In the genomic region with DNA sequence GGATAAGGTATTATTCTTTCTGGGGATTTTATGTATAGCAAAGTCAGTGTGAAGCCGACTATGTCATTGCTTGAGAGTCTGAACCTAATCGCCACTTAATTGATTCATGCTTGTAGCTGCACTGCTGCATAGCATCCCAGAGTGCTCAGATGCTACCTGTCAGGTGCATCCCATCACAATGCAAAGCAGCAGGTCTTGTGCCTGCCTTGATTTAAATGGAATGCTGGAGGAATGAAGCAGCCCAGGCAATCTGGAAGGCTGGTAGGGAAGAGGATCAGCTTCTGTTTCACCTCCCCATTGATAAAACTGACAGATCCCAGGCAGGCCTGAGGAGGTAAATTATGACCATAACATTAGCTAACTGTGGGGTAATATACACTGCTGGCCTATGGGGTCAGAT, we compare ENCODE assay signal across 21 cellular contexts. TPM values are rescaled to one million over a fixed set of nuclear protein-coding genes. Genes with fewer than 3 reads are reported as not detected.
DNase-seq lines count a peak whose midpoint lies in the region; ATAC-seq and TF ChIP-seq lines count a peak whose summit lies in the region.
"Had no signal": no experiment of that assay in that cellular context is flagged by ENCODE, and none has a peak within 500 bp of the region (broad histone marks: within the 10 kb centered on the region; RNA-seq: fewer than 3 reads in every experiment).

No MANE protein-coding gene starts in this region.

- no peak overlapping the region for H2BK5ac ChIP-seq in mesendoderm (ENCODE audit: low read length)

- H2BK120ac ChIP-seq in mesendoderm (ENCODE audit: low read depth, low read length): no peak overlapping the region

- H3K27ac Mint-ChIP-seq in GM23338 (no peak overlapping the region), endodermal cell (no peak overlapping the region), chondrocyte (ENCODE audit: unreplicated experiment) (no peak overlapping the region)
- H3K27ac Mint-ChIP-seq: B cell had no signal

- no peak overlapping the region for H3K23ac ChIP-seq in mesendoderm (ENCODE audit: low read length)

- H3K9me3 ChIP-seq in endodermal cell (ENCODE audit: control insufficient read depth, low read length): no peaks in the 10 kb centered on the region
- H3K9me3 ChIP-seq: A549, HAP-1, SJSA1 had no signal

- H3K9ac ChIP-seq in endodermal cell (ENCODE audit: extremely low read depth, low read length, poor library complexity, severe bottlenecking): no peak overlapping the region
- no peak overlapping the region for H3K9ac ChIP-seq in mesendoderm (ENCODE audit: low read length)
- H3K9ac ChIP-seq: KMS-11 had no signal

- no peak overlapping the region for H4K8ac ChIP-seq in mesendoderm (ENCODE audit: low read depth, low read length)

- ATAC-seq in GM23338: peak; percentile 96
- ATAC-seq in HG02970 (IDR thresholded peaks at IDR 0.05; ENCODE audit: low FRiP score, unreplicated experiment): no peak
- ATAC-seq: A549, Right ventricle myocardium inferior had no signal

- 92 to 100% methylated on average over 2 of the region's 2 CpGs for WGBS in endodermal cell (ENCODE audit: insufficient coverage in 1 of 2, insufficient read length in 1 of 2), 2 experiments
- WGBS in mesendoderm (ENCODE audit: extremely low coverage, insufficient coverage, low lambda C conversion rate): no CpG with 5 or more reads among the region's 2 CpGs

- H3K27ac ChIP-seq in GM23338 (ENCODE audit: low read depth) (no peak overlapping the region), endodermal cell (ENCODE audit: low read depth, low read length) (no peak overlapping the region), mesendoderm (ENCODE audit: low read depth, low read length) (no peak overlapping the region)
- H3K27ac ChIP-seq: A549, KMS-11, SJSA1 had no signal

- H2AK5ac ChIP-seq in mesendoderm (ENCODE audit: low read length): no peak overlapping the region

- TF ChIP-seq CTCF in GM23338 (conservative IDR thresholded peaks at IDR 0.05; ENCODE audit: low read depth in 2 of 2): no peak
- TF ChIP-seq CTCF in endodermal cell (conservative IDR thresholded peaks at IDR 0.05): no peak
- no peak for TF ChIP-seq CTCF in chondrocyte (IDR thresholded peaks at IDR 0.05)

- H3K36me3 ChIP-seq in GM23338 (ENCODE audit: insufficient read depth): no peaks in the 10 kb centered on the region
- no peaks in the 10 kb centered on the region for H3K36me3 ChIP-seq in endodermal cell (ENCODE audit: control insufficient read depth, insufficient read depth, low read length)
- no peaks in the 10 kb centered on the region for H3K36me3 ChIP-seq in mesendoderm (ENCODE audit: control insufficient read depth, insufficient read depth, low read length)
- H3K36me3 ChIP-seq: HAP-1, SJSA1 had no signal

- no peak overlapping the region for H3K4ac ChIP-seq in mesendoderm (ENCODE audit: low read depth, low read length)

- H3K27me3 ChIP-seq in GM23338 (ENCODE audit: insufficient read depth) (no peaks in the 10 kb centered on the region), endodermal cell (ENCODE audit: control insufficient read depth, insufficient read depth, low read length, poor library complexity, severe bottlenecking) (no peaks in the 10 kb centered on the region), mesendoderm (ENCODE audit: insufficient read depth, low read length, poor library complexity) (no peaks in the 10 kb centered on the region)
- H3K27me3 ChIP-seq: SJSA1 had no signal

- H3K4me1 ChIP-seq in GM23338 (ENCODE audit: insufficient read depth) (0 out of 2 replicates have a peak, but pooled peaks cover 5% of the 10 kb centered on the region), endodermal cell (ENCODE audit: control insufficient read depth, insufficient read depth, low read length) (peaks cover 9% of the 10 kb centered on the region), mesendoderm (ENCODE audit: control insufficient read depth, low read depth, low read length) (no peaks in the 10 kb centered on the region)
- H3K4me1 ChIP-seq: SJSA1 had no signal

- H3F3A ChIP-seq in GM23338 (replicated peaks; ENCODE audit: low read depth): no peaks in the 10 kb centered on the region

- no peaks in the 10 kb centered on the region for H4K20me1 ChIP-seq in GM23338 (replicated peaks; ENCODE audit: insufficient read depth)

- no peak overlapping the region for H4K5ac ChIP-seq in mesendoderm (ENCODE audit: low read length)

- H3K27me3 Mint-ChIP-seq in GM23338 (ENCODE audit: insufficient read depth, low read depth, poor library complexity): peaks cover 6% of the 10 kb centered on the region
- no peaks in the 10 kb centered on the region for H3K27me3 Mint-ChIP-seq in endodermal cell (ENCODE audit: insufficient read depth)
- H3K27me3 Mint-ChIP-seq in chondrocyte (ENCODE audit: low read depth): no peaks in the 10 kb centered on the region

- DNase-seq in GM23338 (ENCODE audit: low spot score) (peak; percentile 70), NCI-H526 treated with DMSO at 0.1 percent for 48 hours (lab: John Stamatoyannopoulos, UW) (peak; percentile 52), endodermal cell (peak; percentile 54), mesendoderm (peak; percentile 30), NCI-H1092 (lab: John Stamatoyannopoulos, UW) (no peak), chondrocyte (ENCODE audit: low spot score) (no peak), MV-4-11 (lab: John Stamatoyannopoulos, UW) (no peak)
- DNase-seq: DMS53, GF-D8, NCI-H1048, NCI-H1436, NCI-H2029 treated with DMSO at 0.1 percent for 48 hours, NCI-H226, NCI-H510A treated with DMSO at 0.1 percent for 48 hours had no signal

- H3K4me3 ChIP-seq in GM23338: no peak overlapping the region
- H3K4me3 ChIP-seq in endodermal cell (ENCODE audit: low read length): no peak overlapping the region
- H3K4me3 ChIP-seq in mesendoderm (ENCODE audit: low read length): no peak overlapping the region
- H3K4me3 ChIP-seq: A549, HAP-1, SJSA1 had no signal

- no peaks in the 10 kb centered on the region for H3K9me2 ChIP-seq in GM23338 (ENCODE audit: insufficient read depth)

- H3K18ac ChIP-seq in mesendoderm (ENCODE audit: low read length): no peak overlapping the region

- H3K4me2 ChIP-seq in GM23338 (no peak overlapping the region), mesendoderm (ENCODE audit: low read length) (no peak overlapping the region)
- H3K4me2 ChIP-seq: A549, KMS-11 had no signal

- H3K79me1 ChIP-seq in mesendoderm (ENCODE audit: low read length): no peaks in the 10 kb centered on the region

- H2AFZ ChIP-seq in GM23338: no peak overlapping the region

- peaks cover 11% of the 10 kb centered on the region for H3K4me1 Mint-ChIP-seq in GM23338
- H3K4me1 Mint-ChIP-seq in endodermal cell: peaks cover 19% of the 10 kb centered on the region
- peaks cover 8% of the 10 kb centered on the region for H3K4me1 Mint-ChIP-seq in chondrocyte (ENCODE audit: low read depth)
- H3K4me1 Mint-ChIP-seq: B cell had no signal

- H2BK15ac ChIP-seq in mesendoderm (replicated peaks; ENCODE audit: low read depth): no peak overlapping the region

- H3K4me3 Mint-ChIP-seq in GM23338: no peak overlapping the region
- H3K4me3 Mint-ChIP-seq in endodermal cell: no peak overlapping the region
- no peak overlapping the region for H3K4me3 Mint-ChIP-seq in chondrocyte (ENCODE audit: unreplicated experiment)
- H3K4me3 Mint-ChIP-seq: B cell had no signal

- H3K56ac ChIP-seq in mesendoderm (ENCODE audit: low read length): no peak overlapping the region

- H3K36me3 Mint-ChIP-seq in GM23338 (ENCODE audit: low read depth): no peaks in the 10 kb centered on the region
- H3K36me3 Mint-ChIP-seq in endodermal cell (ENCODE audit: low read depth): no peaks in the 10 kb centered on the region
- no peaks in the 10 kb centered on the region for H3K36me3 Mint-ChIP-seq in chondrocyte (ENCODE audit: low read depth)

- H3K79me2 ChIP-seq in GM23338 (replicated peaks; ENCODE audit: insufficient read depth) (no peaks in the 10 kb centered on the region), mesendoderm (ENCODE audit: control insufficient read depth, insufficient read depth, low read length) (no peaks in the 10 kb centered on the region)

- no peaks in the 10 kb centered on the region; the same call in 2 of the 3 replicates for H3K9me3 Mint-ChIP-seq in GM23338
- no peaks in the 10 kb centered on the region for H3K9me3 Mint-ChIP-seq in endodermal cell
- no peaks in the 10 kb centered on the region for H3K9me3 Mint-ChIP-seq in chondrocyte (ENCODE audit: low read depth)

TF ChIP-seq in GM23338, 12 proteins besides CTCF, POLR2A, EP300 and RAD21 (continues in another document):
- no peak for TF ChIP-seq NANOG (IDR thresholded peaks at IDR 0.05; ENCODE audit: borderline replicate concordance)
- TF ChIP-seq EZH2 (IDR thresholded peaks at IDR 0.05; ENCODE audit: low read depth, unreplicated experiment): no peak
- TF ChIP-seq STAT1 (IDR thresholded peaks at IDR 0.05; ENCODE audit: unreplicated experiment): no peak
- TF ChIP-seq, protein P1, sequence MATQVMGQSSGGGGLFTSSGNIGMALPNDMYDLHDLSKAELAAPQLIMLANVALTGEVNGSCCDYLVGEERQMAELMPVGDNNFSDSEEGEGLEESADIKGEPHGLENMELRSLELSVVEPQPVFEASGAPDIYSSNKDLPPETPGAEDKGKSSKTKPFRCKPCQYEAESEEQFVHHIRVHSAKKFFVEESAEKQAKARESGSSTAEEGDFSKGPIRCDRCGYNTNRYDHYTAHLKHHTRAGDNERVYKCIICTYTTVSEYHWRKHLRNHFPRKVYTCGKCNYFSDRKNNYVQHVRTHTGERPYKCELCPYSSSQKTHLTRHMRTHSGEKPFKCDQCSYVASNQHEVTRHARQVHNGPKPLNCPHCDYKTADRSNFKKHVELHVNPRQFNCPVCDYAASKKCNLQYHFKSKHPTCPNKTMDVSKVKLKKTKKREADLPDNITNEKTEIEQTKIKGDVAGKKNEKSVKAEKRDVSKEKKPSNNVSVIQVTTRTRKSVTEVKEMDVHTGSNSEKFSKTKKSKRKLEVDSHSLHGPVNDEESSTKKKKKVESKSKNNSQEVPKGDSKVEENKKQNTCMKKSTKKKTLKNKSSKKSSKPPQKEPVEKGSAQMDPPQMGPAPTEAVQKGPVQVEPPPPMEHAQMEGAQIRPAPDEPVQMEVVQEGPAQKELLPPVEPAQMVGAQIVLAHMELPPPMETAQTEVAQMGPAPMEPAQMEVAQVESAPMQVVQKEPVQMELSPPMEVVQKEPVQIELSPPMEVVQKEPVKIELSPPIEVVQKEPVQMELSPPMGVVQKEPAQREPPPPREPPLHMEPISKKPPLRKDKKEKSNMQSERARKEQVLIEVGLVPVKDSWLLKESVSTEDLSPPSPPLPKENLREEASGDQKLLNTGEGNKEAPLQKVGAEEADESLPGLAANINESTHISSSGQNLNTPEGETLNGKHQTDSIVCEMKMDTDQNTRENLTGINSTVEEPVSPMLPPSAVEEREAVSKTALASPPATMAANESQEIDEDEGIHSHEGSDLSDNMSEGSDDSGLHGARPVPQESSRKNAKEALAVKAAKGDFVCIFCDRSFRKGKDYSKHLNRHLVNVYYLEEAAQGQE (IDR thresholded peaks at IDR 0.05; ENCODE audit: unreplicated experiment): no peak

RNA-seq across cellular contexts. Expression of a gene that starts 40.4 kb away (rescaled TPM):
- total RNA-seq in GM23338 (2014; rRNA removed; shearing (Covaris generic)): 118 and 141 TPM in 2 replicates
- polyA plus RNA-seq in GM23338 (2016; fragmentation: Nextera tagmentation; extraction: Ambion mirVana): 182 and 185 TPM in 2 replicates
- 100 to 1,000 TPM; 185 to 209 TPM for total RNA-seq in endodermal cell
- 122 TPM for polyA plus RNA-seq in endodermal cell (2013, experiment 1 of 2)
- polyA plus RNA-seq in endodermal cell (2013, experiment 2 of 2): 118 TPM
- polyA plus RNA-seq in mesendoderm (2013, experiment 1 of 2): 652 TPM
- polyA plus RNA-seq in mesendoderm (2013, experiment 2 of 2): 630 TPM
- 77.0 to 109 TPM (median 77.7 TPM) in 3 replicates for total RNA-seq in chondrocyte

Comparison
In these comparisons a context has a peak if more than half of its experiments do, and no peak if none do; other contexts are left out.
1. DNase-seq: peak in GM23338 (single experiment), NCI-H526 treated with DMSO at 0.1 percent for 48 hours (single experiment), endodermal cell (single experiment) and mesendoderm (single experiment); none in NCI-H1092 (single experiment), chondrocyte (single experiment) and MV-4-11 (single experiment).